Comparison of ENCODE assay signal across 8 cellular contexts in the genomic region with DNA sequence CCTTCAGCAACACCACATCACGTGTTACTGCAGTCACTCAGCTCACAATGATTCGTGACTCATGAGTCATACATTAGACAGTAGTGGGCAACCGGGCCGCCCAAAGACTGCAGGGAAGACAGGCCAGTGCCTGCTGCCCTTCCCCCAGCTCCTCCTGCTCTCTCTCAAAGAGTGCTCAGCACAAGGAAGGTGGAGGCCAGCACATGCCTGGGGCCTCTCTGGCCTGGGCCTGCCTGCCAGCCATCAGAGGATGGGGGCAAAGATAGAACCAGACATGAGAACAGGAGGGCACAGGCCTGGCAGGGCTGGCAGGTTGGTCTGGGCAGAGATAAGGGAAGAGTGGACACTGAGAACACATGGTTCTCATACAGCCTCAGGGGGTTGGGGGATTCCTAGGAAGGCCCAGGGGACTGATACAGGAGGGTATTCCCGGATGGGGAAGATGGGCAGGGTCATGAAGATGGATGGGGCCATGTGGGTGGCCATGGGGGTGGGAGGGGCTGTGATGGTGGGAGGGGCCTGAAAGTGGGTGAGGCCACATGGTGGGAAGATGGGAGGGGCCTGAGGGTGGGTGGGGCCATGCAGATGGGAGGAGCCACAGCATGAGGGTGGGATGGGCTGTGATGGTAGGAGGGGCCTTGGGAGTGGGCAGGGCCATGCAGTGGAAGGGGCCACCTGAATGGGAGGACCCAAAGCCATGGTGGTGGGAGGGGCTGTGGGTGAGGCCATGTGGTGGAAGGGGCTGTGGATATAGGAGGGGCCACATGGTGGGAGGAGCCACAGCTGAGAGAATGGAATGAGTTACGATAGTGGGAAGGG. TPM values are rescaled to one million over a fixed set of nuclear protein-coding genes. Genes with fewer than 3 reads are reported as not detected.
DNase-seq lines count a peak whose midpoint lies in the region; ATAC-seq and TF ChIP-seq lines count a peak whose summit lies in the region.

No MANE protein-coding gene starts in this region.

- peak; percentile 69 for ATAC-seq in left lung

- H3K4me3 ChIP-seq in breast epithelium (no peak overlapping the region), left lung (no peak overlapping the region)

- CTCF ChIA-PET in MCF 10A (lab: Yijun Ruan, JAX), result interaction anchor here (0.6 kb wide), 1 partner anchor 501 kb away, joined by 4 read pairs; no protein-coding TSS in a partner anchor

- POLR2A ChIA-PET in MCF 10A (lab: Yijun Ruan, JAX), result no interaction called here

- H3K4me3 Mint-ChIP-seq in MCF 10A (ENCODE audit: unreplicated experiment), result no peak overlapping the region

- H3K27me3 Mint-ChIP-seq in MCF 10A (ENCODE audit: insufficient read depth, unreplicated experiment), result no peaks in the 10 kb centered on the region

- peaks cover 29% of the 10 kb centered on the region for H3K36me3 Mint-ChIP-seq in MCF 10A (ENCODE audit: insufficient read depth, unreplicated experiment)

- H3K9me3 Mint-ChIP-seq in MCF 10A (ENCODE audit: unreplicated experiment), result no peaks in the 10 kb centered on the region

- BruUV-seq in MCF 10A (replicated peaks; lab: Mats Ljungman, UMichigan), result no TSS peak

- H3K27ac ChIP-seq in breast epithelium, result no peak overlapping the region
- H3K27ac ChIP-seq in angular gyrus (ENCODE audit: low read depth, low read length), result peak overlapping the region; percentile 64
- peak overlapping the region in 1 of 2 donors; percentile 41 for H3K27ac ChIP-seq in left lung

- no peaks in the 10 kb centered on the region for H3K4me1 ChIP-seq in breast epithelium
- H3K4me1 ChIP-seq in left lung, result peaks cover 0 to 8% of the 10 kb centered on the region in 2 donors

- H3K27ac Mint-ChIP-seq in MCF 10A (ENCODE audit: low read depth, unreplicated experiment), result no peak overlapping the region

- H3K4me1 Mint-ChIP-seq in MCF 10A (ENCODE audit: insufficient read depth, unreplicated experiment), result peaks cover 10% of the 10 kb centered on the region

- H3K27me3 ChIP-seq in breast epithelium (no peaks in the 10 kb centered on the region), left lung (no peaks in the 10 kb centered on the region)

- no peak for TF ChIP-seq CTCF in MCF 10A (IDR thresholded peaks at IDR 0.05; ENCODE audit: unreplicated experiment)
- no peak for TF ChIP-seq CTCF in breast epithelium (IDR thresholded peaks at IDR 0.05)
- no peak for TF ChIP-seq CTCF in left lung (IDR thresholded peaks at IDR 0.05)

- no peaks in the 10 kb centered on the region for H3K9me3 ChIP-seq in breast epithelium
- H3K9me3 ChIP-seq in left lung, result no peaks in the 10 kb centered on the region

- no peaks in the 10 kb centered on the region for H3K36me3 ChIP-seq in breast epithelium
- H3K36me3 ChIP-seq in left lung, result peaks cover 0 to 93% of the 10 kb centered on the region in 2 donors

- peak; percentile 88 for DNase-seq in MCF 10A (ENCODE audit: unreplicated experiment)
- no peak for DNase-seq in breast epithelium (ENCODE audit: low spot score in 2 of 2)
- DNase-seq in M059J (ENCODE audit: low read depth), result peak; percentile 95
- DNase-seq in left lung, result peak; percentile 77 to 83
- no peak for DNase-seq in mucosa of gallbladder (ENCODE audit: low spot score)
- no peak for DNase-seq in hippocampal formation (lab: John Stamatoyannopoulos, UW)
- no peak for DNase-seq in activated gamma-delta T cell (lab: John Stamatoyannopoulos, UW)

- intact Hi-C loops in MCF 10A (cut with micrococcal nuclease) (no loop called here), breast epithelium (cut with DNase I; ENCODE audit: low total_unique reads) (no loop called here), left lung (cut with DNase I) (no loop called here)

- TF ChIP-seq POLR2A in breast epithelium (IDR thresholded peaks at IDR 0.05), result no peak

RNA-seq across cellular contexts. Expression of gene KATNB1, which starts 29.0 kb away (rescaled TPM):
- total RNA-seq in MCF 10A (2022), result 22.7 and 30.6 TPM in 2 replicates
- 10 to 100 TPM; 15.5 to 20.9 (median 17.0) TPM for total RNA-seq in breast epithelium
- total RNA-seq in M059J (2014; rRNA removed; shearing (Covaris generic)), result 27.3 and 38.4 TPM in 2 replicates
- 10 to 100 TPM; 16.6 to 20.1 TPM for total RNA-seq in left lung
- total RNA-seq in mucosa of gallbladder, result 23.4 TPM

RNA-seq across cellular contexts. Expression of gene KIFC3, which starts 37.7 kb away (rescaled TPM):
- total RNA-seq in MCF 10A (2022), result 97.1 and 120 TPM in 2 replicates
- 10 to 100 TPM; 15.7 to 36.1 (median 35.1) TPM for total RNA-seq in breast epithelium
- 38.8 and 71.2 TPM in 2 replicates for total RNA-seq in M059J (2014; rRNA removed; shearing (Covaris generic))
- 10 to 100 TPM; 68.7 to 96.8 TPM for total RNA-seq in left lung
- total RNA-seq in mucosa of gallbladder, result 39.3 TPM

Comparison
In these comparisons a context has a peak if more than half of its experiments do, and no peak if none do; other contexts are left out.
1. DNase-seq: peak in MCF 10A (single experiment), M059J (single experiment) and left lung (2 of 2); none in breast epithelium (0 of 2), mucosa of gallbladder (single experiment), hippocampal formation (0 of 2) and activated gamma-delta T cell (single experiment).